6 cellular contexts compared by ENCODE assay signal in the genomic region with DNA sequence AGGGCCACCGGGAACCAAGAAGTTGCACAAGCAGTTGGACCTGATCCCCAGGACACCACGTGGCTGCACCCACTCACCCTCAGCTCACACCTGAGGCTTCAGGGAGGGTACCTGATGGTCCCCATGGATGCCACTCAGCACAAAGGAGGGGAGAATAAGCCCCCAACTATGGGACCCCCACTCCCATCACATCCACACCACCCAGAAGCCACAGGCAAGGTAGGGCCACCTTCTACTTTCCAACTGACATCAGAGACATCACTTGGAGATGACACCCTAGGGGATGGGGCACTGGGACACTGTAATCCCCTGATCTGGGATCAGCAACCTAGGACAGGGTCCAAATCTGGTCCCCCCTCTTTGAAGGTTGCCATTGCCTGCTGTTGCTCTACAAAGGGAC. TPM values are rescaled to one million over a fixed set of nuclear protein-coding genes. Genes with fewer than 3 reads are reported as not detected.
"Had no signal": no experiment of that assay in that cellular context is flagged by ENCODE, and none has a peak within 500 bp of the region (broad histone marks: within the 10 kb centered on the region; RNA-seq: fewer than 3 reads in every experiment).

No MANE protein-coding gene starts in this region.

RNA-seq across cellular contexts. Expression of gene RAET1L, which starts 1.3 kb away (rescaled TPM):
- total RNA-seq: GM23248, H4, H7, HepG2, HFFc6, HT1080 had no signal
